Comparison of ENCODE assay signal across 8 cellular contexts in genomic region chr5:132747064-132747692, GRCh38. TPM values are rescaled to one million over a fixed set of nuclear protein-coding genes. Genes with fewer than 3 reads are reported as not detected.
DNase-seq lines count a peak whose midpoint lies in the region; ATAC-seq and TF ChIP-seq lines count a peak whose summit lies in the region.

A gene with protein sequence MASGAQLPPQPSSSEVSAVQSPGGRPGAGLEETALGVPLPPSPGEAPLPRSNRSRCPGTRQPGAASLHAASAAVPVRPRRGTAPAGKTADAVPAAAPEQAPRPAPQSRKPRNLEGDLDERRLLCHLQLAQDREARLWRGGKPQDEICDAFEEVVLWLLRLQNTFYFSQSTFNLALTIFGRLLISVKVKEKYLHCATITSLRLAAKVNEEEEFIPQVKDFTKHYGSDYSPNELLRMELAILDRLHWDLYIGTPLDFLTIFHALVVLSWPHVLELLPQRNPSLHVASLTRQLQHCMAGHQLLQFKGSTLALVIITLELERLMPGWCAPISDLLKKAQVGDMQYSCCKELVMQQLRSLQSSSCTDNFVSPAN (plus strand): TSS chr5:132747426. CDS start chr5:132747496, 70 bp downstream.

- WGBS in body of pancreas, 2 donors = 1% methylated on average over 25 to 50 of the region's 61 CpGs

- peaks cover 0 to 3% (median 0%) of the 10 kb centered on the region in 10 experiments; a peak in 4 of 20 replicates for H3K4me1 ChIP-seq in BLaER1 treated with 17β-estradiol and CSF1 and Interleukin-3, amounts not matched to agents 10 nM and 100 nM
- peaks cover 12% of the 10 kb centered on the region for H3K4me1 ChIP-seq in body of pancreas

- peak; percentile 48 to 72 (median 59) for DNase-seq in T-helper 1 cell
- DNase-seq in body of pancreas = peak; percentile 38 to 73 (median 51)
- DNase-seq in stimulated activated CD4-positive, alpha-beta T cell treated with anti-CD3 and anti-CD28 coated beads, TNF-alpha, amount 100 ng/mL, for 4 hours (ENCODE audit: low read depth in 3 of 3) = peak; percentile 50 to 60 (median 53)
- no peak for DNase-seq in GM19240 (ENCODE audit: insufficient read length, low spot score)

- no peaks in the 10 kb centered on the region for H4K20me1 ChIP-seq in BLaER1 treated with 17β-estradiol and CSF1 and Interleukin-3, amounts not matched to agents 10 nM and 100 nM

- peaks cover 25 to 41% (median 33%) of the 10 kb centered on the region in 11 experiments for H3K27me3 ChIP-seq in BLaER1 treated with 17β-estradiol and CSF1 and Interleukin-3, amounts not matched to agents 10 nM and 100 nM
- H3K27me3 ChIP-seq in body of pancreas = no peaks in the 10 kb centered on the region
- no peaks in the 10 kb centered on the region for H3K27me3 ChIP-seq in layer of hippocampus (ENCODE audit: control insufficient read depth, insufficient read depth, low read length)

- TF ChIP-seq CTCF in body of pancreas (IDR thresholded peaks at IDR 0.05) = no peak

- ATAC-seq in GM21576 (IDR thresholded peaks at IDR 0.05; ENCODE audit: unreplicated experiment) (peak; percentile 29), body of pancreas (peak; percentile 80), HG03196 (IDR thresholded peaks at IDR 0.05; ENCODE audit: unreplicated experiment) (no peak)

- intact Hi-C loops in body of pancreas (cut with DNase I) = no loop called here

- peak within 1 kb of the TSS; percentile 12 to 59 (median 37); a peak in 13 of 20 replicates for H3K4me3 ChIP-seq in BLaER1 treated with 17β-estradiol and CSF1 and Interleukin-3, amounts not matched to agents 10 nM and 100 nM
- H3K4me3 ChIP-seq in body of pancreas = peak within 1 kb of the TSS; percentile 42 to 80

- H3K9ac ChIP-seq in BLaER1 treated with 17β-estradiol and CSF1 and Interleukin-3, amounts not matched to agents 10 nM and 100 nM = no peak within 1 kb of the TSS

- H3K9me3 ChIP-seq in BLaER1 treated with 17β-estradiol and CSF1 and Interleukin-3, amounts not matched to agents 10 nM and 100 nM (replicated peaks in 1 of 11) = peaks cover 13 to 25% (median 18%) of the 10 kb centered on the region in 11 experiments
- H3K9me3 ChIP-seq in body of pancreas = no peaks in the 10 kb centered on the region

- TF ChIP-seq POLR2A in body of pancreas (IDR thresholded peaks at IDR 0.05) = peak in 2 of 3 donors; percentile 52

- no peak within 1 kb of the TSS for H3K27ac ChIP-seq in BLaER1 treated with 17β-estradiol and CSF1 and Interleukin-3, amounts not matched to agents 10 nM and 100 nM
- H3K27ac ChIP-seq in body of pancreas (peak within 1 kb of the TSS in 2 of 4 donors; percentile 42), layer of hippocampus (ENCODE audit: low read depth, low read length) (peak within 1 kb of the TSS; percentile 46)

- H3K4me2 ChIP-seq in BLaER1 treated with 17β-estradiol and CSF1 and Interleukin-3, amounts not matched to agents 10 nM and 100 nM = peak within 1 kb of the TSS; percentile 6 to 67 (median 52); a peak in 18 of 22 replicates

- peaks cover 0 to 6% (median 0%) of the 10 kb centered on the region in 11 experiments; a peak in 1 of 22 replicates for H3K36me3 ChIP-seq in BLaER1 treated with 17β-estradiol and CSF1 and Interleukin-3, amounts not matched to agents 10 nM and 100 nM
- no peaks in the 10 kb centered on the region for H3K36me3 ChIP-seq in body of pancreas (replicated peaks in 1 of 2; ENCODE audit: insufficient read depth in 1 of 2, low read depth in 2 of 2)

RNA-seq across cellular contexts. Expression of the gene that starts here (rescaled TPM):
- total RNA-seq in body of pancreas = 1 to 10 TPM in 1 of 2 donors, under 1 TPM in 1; 0.99 to 1.6 TPM
